In the genomic region with DNA sequence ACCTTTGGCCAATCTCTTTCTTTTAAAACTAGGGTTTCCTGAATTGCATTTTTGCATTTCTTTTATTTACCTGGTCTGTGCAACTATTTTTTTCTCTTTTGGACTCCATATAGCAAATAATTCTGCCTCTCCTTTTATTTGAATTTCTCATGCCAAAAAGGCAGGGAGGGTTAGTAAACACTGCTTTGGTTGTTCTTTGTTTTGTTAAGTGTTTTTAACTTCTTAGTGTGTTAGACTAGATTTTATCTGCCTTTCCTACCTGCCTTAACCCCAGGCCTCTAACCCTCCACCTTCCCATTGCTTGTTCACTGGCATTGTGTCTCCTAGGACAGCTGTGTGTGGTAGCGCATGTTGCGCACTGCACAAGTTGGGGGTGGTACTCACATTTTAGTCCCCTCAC, we compare ENCODE assay signal across 22 cellular contexts. TPM values are rescaled to one million over a fixed set of nuclear protein-coding genes. Genes with fewer than 3 reads are reported as not detected.
DNase-seq lines count a peak whose midpoint lies in the region; ATAC-seq and TF ChIP-seq lines count a peak whose summit lies in the region.
"Had no signal": no experiment of that assay in that cellular context is flagged by ENCODE, and none has a peak within 500 bp of the region (broad histone marks: within the 10 kb centered on the region; RNA-seq: fewer than 3 reads in every experiment).

No MANE protein-coding gene starts in this region.

- TF ChIP-seq CTCF in heart left ventricle (IDR thresholded peaks at IDR 0.05) (no peak), brain (conservative IDR thresholded peaks at IDR 0.05) (no peak), prostate gland (IDR thresholded peaks at IDR 0.05) (no peak), vagina (IDR thresholded peaks at IDR 0.05) (no peak), BE2C (IDR thresholded peaks at IDR 0.05; ENCODE audit: low read depth, low read length) (no peak)

- ATAC-seq in heart left ventricle (no peak), left cardiac atrium (no peak)
- ATAC-seq: stimulated activated effector memory CD8-positive, alpha-beta T cell treated with anti-CD3 and anti-CD28 coated beads, Interleukin-12 subunit alpha, Interleukin-12 subunit beta, amount 100 ng/mL, for 72 hours had no signal

- no peak for TF ChIP-seq POLR2A in heart left ventricle (IDR thresholded peaks at IDR 0.05)
- no peak for TF ChIP-seq POLR2A in prostate gland (IDR thresholded peaks at IDR 0.05)
- no peak for TF ChIP-seq POLR2A in vagina (IDR thresholded peaks at IDR 0.05)

- no peaks in the 10 kb centered on the region for H3K9me3 Mint-ChIP-seq in brain
- H3K9me3 Mint-ChIP-seq in activated naive CD4-positive, alpha-beta T cell treated with anti-CD3 and anti-CD28 coated beads for 36 hours, result no peaks in the 10 kb centered on the region
- H3K9me3 Mint-ChIP-seq: activated T-cell treated with anti-CD3 and anti-CD28 coated beads, Interleukin-2, amount 50 U/mL, for 24 hours; stimulated activated effector memory CD8-positive, alpha-beta T cell treated with anti-CD3 and anti-CD28 coated beads, Interleukin-12 subunit alpha, Interleukin-12 subunit beta, amount 100 ng/mL, for 72 hours had no signal

- H3K36me3 Mint-ChIP-seq in brain, result peaks cover 12% of the 10 kb centered on the region
- H3K36me3 Mint-ChIP-seq in activated naive CD4-positive, alpha-beta T cell treated with anti-CD3 and anti-CD28 coated beads for 36 hours (ENCODE audit: low read depth), result no peaks in the 10 kb centered on the region
- H3K36me3 Mint-ChIP-seq: memory B cell; stimulated activated effector memory CD8-positive, alpha-beta T cell treated with anti-CD3 and anti-CD28 coated beads, Interleukin-12 subunit alpha, Interleukin-12 subunit beta, amount 100 ng/mL, for 72 hours had no signal

- H3K4me1 ChIP-seq in heart left ventricle, result peaks cover 9 to 100% (median 97%) of the 10 kb centered on the region in 12 donors
- H3K4me1 ChIP-seq in prostate gland (replicated peaks), result peaks cover 46% of the 10 kb centered on the region
- peaks cover 100% of the 10 kb centered on the region for H3K4me1 ChIP-seq in vagina
- peaks cover 20% of the 10 kb centered on the region for H3K4me1 ChIP-seq in BE2C

- H3K27me3 ChIP-seq in heart left ventricle (no peaks in the 10 kb centered on the region), prostate gland (replicated peaks; ENCODE audit: insufficient read depth) (no peaks in the 10 kb centered on the region), vagina (no peaks in the 10 kb centered on the region), BE2C (no peaks in the 10 kb centered on the region)
- H3K27me3 ChIP-seq: neutrophil had no signal

- H3K27ac ChIP-seq in heart left ventricle (peak overlapping the region in 9 of 12 donors; percentile 25 to 99 (median 60)), prostate gland (peak overlapping the region; percentile 28 to 44), vagina (peak overlapping the region; percentile 40)
- H3K27ac ChIP-seq: thoracic aorta had no signal

- no peaks in the 10 kb centered on the region for H3K27me3 Mint-ChIP-seq in brain
- no peaks in the 10 kb centered on the region for H3K27me3 Mint-ChIP-seq in activated naive CD4-positive, alpha-beta T cell treated with anti-CD3 and anti-CD28 coated beads for 36 hours (ENCODE audit: low read depth)
- H3K27me3 Mint-ChIP-seq: activated T-cell treated with anti-CD3 and anti-CD28 coated beads, Interleukin-2, amount 50 U/mL, for 24 hours had no signal

- 97 to 100% (median 97%) methylated on average over 2 of the region's 2 CpGs for WGBS in heart left ventricle, 4 donors
- WGBS in prostate gland, result 100% methylated on average over 2 of the region's 2 CpGs

- H3K4me3 ChIP-seq in heart left ventricle (no peak overlapping the region), prostate gland (no peak overlapping the region), vagina (no peak overlapping the region), BE2C (ENCODE audit: low read depth, low read length) (no peak overlapping the region)
- H3K4me3 ChIP-seq: coronary artery, GM23248, thoracic aorta had no signal

- DNase-seq in heart left ventricle (no peak), left cardiac atrium (no peak), prostate gland (ENCODE audit: low spot score) (no peak), vagina (ENCODE audit: extremely low spot score in 2 of 2) (no peak), germinal center (ENCODE audit: low spot score) (no peak), BE2C (no peak)
- no peak for DNase-seq in activated naive CD4-positive, alpha-beta T cell treated with anti-CD3 and anti-CD28 coated beads for 36 hours
- DNase-seq: activated T-cell treated with anti-CD3 and anti-CD28 coated beads, Interleukin-2, amount 50 U/mL, for 24 hours; AML-193; GDM1; GM23248; KG1; NCI-H1048; NCI-H1694 treated with DMSO at 0.1 percent for 48 hours; NCI-H69; small intestine had no signal

- H3K36me3 ChIP-seq in heart left ventricle (no peaks in the 10 kb centered on the region), prostate gland (no peaks in the 10 kb centered on the region), vagina (no peaks in the 10 kb centered on the region), BE2C (0 out of 2 replicates have a peak, but pooled peaks cover 2% of the 10 kb centered on the region)
- H3K36me3 ChIP-seq: neutrophil, thoracic aorta had no signal

- intact Hi-C loops in heart left ventricle (cut with DNase I) (loop anchor here in 1 of 10 donors (10.0 kb wide), 1 partner anchor 48 kb away; no protein-coding TSS in a partner anchor), left cardiac atrium (cut with DNase I) (no loop called here), prostate gland (cut with DNase I) (no loop called here), vagina (cut with DNase I) (no loop called here)
- intact Hi-C loops in activated naive CD4-positive, alpha-beta T cell treated with anti-CD3 and anti-CD28 coated beads for 36 hours (cut with micrococcal nuclease), result no loop called here

- CTCF ChIA-PET in activated naive CD4-positive, alpha-beta T cell treated with anti-CD3 and anti-CD28 coated beads for 36 hours (lab: Charles Lee), result interaction anchor here (1.0 kb wide), 1 partner anchor 104 kb away, joined by 3 read pairs; no protein-coding TSS in a partner anchor

- peaks cover 85% of the 10 kb centered on the region for H3K4me1 Mint-ChIP-seq in brain
- H3K4me1 Mint-ChIP-seq in activated naive CD4-positive, alpha-beta T cell treated with anti-CD3 and anti-CD28 coated beads for 36 hours (ENCODE audit: low read depth), result peaks cover 31% of the 10 kb centered on the region

- peak overlapping the region in 1 of 5 experiments; percentile 21 for H3K4me3 Mint-ChIP-seq in brain
- no peak overlapping the region for H3K4me3 Mint-ChIP-seq in activated naive CD4-positive, alpha-beta T cell treated with anti-CD3 and anti-CD28 coated beads for 36 hours
- H3K4me3 Mint-ChIP-seq: activated T-cell treated with anti-CD3 and anti-CD28 coated beads, Interleukin-2, amount 50 U/mL, for 24 hours; memory B cell; stimulated activated effector memory CD8-positive, alpha-beta T cell treated with anti-CD3 and anti-CD28 coated beads, Interleukin-12 subunit alpha, Interleukin-12 subunit beta, amount 100 ng/mL, for 72 hours had no signal

- H3K9me3 ChIP-seq in heart left ventricle (no peaks in the 10 kb centered on the region), prostate gland (no peaks in the 10 kb centered on the region), vagina (no peaks in the 10 kb centered on the region), BE2C (no peaks in the 10 kb centered on the region)
- H3K9me3 ChIP-seq: neutrophil, thoracic aorta had no signal

- peak overlapping the region in 3 of 5 experiments; percentile 41 to 73 (median 54) for H3K27ac Mint-ChIP-seq in brain
- H3K27ac Mint-ChIP-seq in activated naive CD4-positive, alpha-beta T cell treated with anti-CD3 and anti-CD28 coated beads for 36 hours, result no peak overlapping the region
- H3K27ac Mint-ChIP-seq: activated T-cell treated with anti-CD3 and anti-CD28 coated beads, Interleukin-2, amount 50 U/mL, for 24 hours; memory B cell had no signal

RNA-seq across cellular contexts. Expression of a gene that starts 18.1 kb away (rescaled TPM):
- 10 to 100 TPM; 39.8 to 75.4 (median 50.5) TPM for total RNA-seq in heart left ventricle
- 10 to 100 TPM; 19.7 to 45.7 TPM for polyA plus RNA-seq in heart left ventricle
- 10 to 100 TPM; 51.4 to 58.0 TPM for total RNA-seq in left cardiac atrium
- polyA plus RNA-seq in brain (ENCODE audit: insufficient read depth, low read depth, low replicate concordance), result 90.5 TPM
- total RNA-seq in prostate gland, result 10 to 100 TPM; 69.6 to 78.5 TPM
- 61.4 TPM for total RNA-seq in vagina
- total RNA-seq in activated naive CD4-positive, alpha-beta T cell treated with anti-CD3 and anti-CD28 coated beads for 36 hours, result 10 to 100 TPM; 15.6 to 18.3 TPM
- 175 TPM for polyA plus RNA-seq in BE2C (2012; ENCODE audit: insufficient read depth, insufficient read length, low read depth)
